In the genomic region with DNA sequence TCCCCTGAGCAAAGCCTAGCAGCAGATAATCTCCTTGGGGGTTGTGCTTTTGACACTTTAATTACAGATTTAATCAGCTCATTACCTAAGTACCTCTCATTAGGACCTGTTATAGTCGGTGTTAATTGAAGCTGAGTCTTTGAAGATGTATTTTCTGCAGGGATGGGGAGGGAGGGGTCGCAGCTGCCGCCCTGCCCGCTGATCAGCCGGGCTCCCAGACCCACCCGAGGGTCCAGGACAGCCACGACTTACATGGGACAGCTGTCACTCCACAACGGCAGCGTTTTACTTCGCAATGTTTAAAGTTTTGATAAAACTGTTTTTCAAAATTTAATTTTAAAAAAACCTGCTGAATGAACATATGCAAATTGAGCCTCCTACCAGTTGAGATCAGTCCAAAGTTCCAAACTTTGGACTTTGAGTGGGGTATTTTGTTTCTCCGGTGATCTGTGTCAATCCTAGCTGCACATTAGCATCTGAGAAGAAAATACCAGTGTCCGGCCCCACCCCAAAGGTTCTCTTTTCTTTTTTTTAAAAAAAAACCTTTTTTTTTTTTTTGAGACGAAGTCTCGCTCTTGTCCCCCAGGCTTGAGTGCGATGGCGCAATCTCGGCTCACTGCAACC, we compare ENCODE assay signal across 23 cellular contexts.
"Had no signal": no experiment of that assay in that cellular context is flagged by ENCODE, and none has a peak within 500 bp of the region (broad histone marks: within the 10 kb centered on the region; RNA-seq: fewer than 3 reads in every experiment).

No MANE protein-coding gene starts in this region.

- H3K36me3 Mint-ChIP-seq: activated CD8-positive, alpha-beta memory T cell treated with anti-CD3 and anti-CD28 coated beads, Interleukin-2, amount 10 ng/mL, durations not matched to agents 7 days and 5 days; activated naive CD4-positive, alpha-beta T cell treated with anti-CD3 and anti-CD28 coated beads, Interleukin-2, amount 10 ng/mL, durations not matched to agents 7 days and 5 days; memory B cell; stimulated activated effector memory CD8-positive, alpha-beta T cell treated with anti-CD3 and anti-CD28 coated beads, Interleukin-12 subunit alpha, Interleukin-12 subunit beta, amount 100 ng/mL, for 72 hours had no signal

- H3K27ac Mint-ChIP-seq: activated CD4-positive, alpha-beta T cell treated with anti-CD3 and anti-CD28 coated beads, Interleukin-2, amount 10 ng/mL, durations not matched to agents 7 days and 5 days; activated CD8-positive, alpha-beta memory T cell treated with anti-CD3 and anti-CD28 coated beads, Interleukin-2, amount 10 ng/mL, durations not matched to agents 7 days and 5 days; activated CD8-positive, alpha-beta T cell treated with anti-CD3 and anti-CD28 coated beads for 36 hours; activated naive CD4-positive, alpha-beta T cell treated with anti-CD3 and anti-CD28 coated beads, Interleukin-2, amount 10 ng/mL, durations not matched to agents 7 days and 5 days; effector memory CD8-positive, alpha-beta T cell; memory B cell; stimulated activated effector memory CD8-positive, alpha-beta T cell treated with anti-CD3 and anti-CD28 coated beads, Interleukin-12 subunit alpha, Interleukin-12 subunit beta, amount 100 ng/mL, for 72 hours; stimulated activated naive CD8-positive, alpha-beta T cell treated with anti-CD3 and anti-CD28 coated beads, Interleukin-15, amount 100 ng/mL, for 72 hours had no signal

- ATAC-seq: activated CD8-positive, alpha-beta memory T cell treated with anti-CD3 and anti-CD28 coated beads, Interleukin-2, amount 10 ng/mL, durations not matched to agents 7 days and 5 days; activated CD8-positive, alpha-beta T cell treated with anti-CD3 and anti-CD28 coated beads for 36 hours; effector memory CD8-positive, alpha-beta T cell; left ventricle myocardium superior; mucosa of descending colon; stimulated activated effector memory CD8-positive, alpha-beta T cell treated with anti-CD3 and anti-CD28 coated beads, Interleukin-12 subunit alpha, Interleukin-12 subunit beta, amount 100 ng/mL, for 72 hours; stimulated activated naive CD8-positive, alpha-beta T cell treated with anti-CD3 and anti-CD28 coated beads, Interleukin-15, amount 100 ng/mL, for 72 hours had no signal

- DNase-seq: activated CD4-positive, alpha-beta T cell treated with anti-CD3 and anti-CD28 coated beads, Interleukin-2, amount 10 ng/mL, durations not matched to agents 7 days and 5 days; activated CD4-positive, CD25-positive, alpha-beta regulatory T cell treated with anti-CD3 and anti-CD28 coated beads, Interleukin-2, amount 50 U/mL, for 72 hours; activated CD8-positive, alpha-beta memory T cell treated with anti-CD3 and anti-CD28 coated beads, Interleukin-2, amount 10 ng/mL, durations not matched to agents 7 days and 5 days; activated CD8-positive, alpha-beta T cell treated with anti-CD3 and anti-CD28 coated beads for 36 hours; activated effector memory CD4-positive, alpha-beta T cell treated with anti-CD3 and anti-CD28 coated beads, Interleukin-2, amount 50 U/mL, for 16 hours; activated naive CD4-positive, alpha-beta T cell treated with anti-CD3 and anti-CD28 coated beads, Interleukin-2, amount 10 ng/mL, durations not matched to agents 7 days and 5 days; activated T-cell treated with anti-CD3 and anti-CD28 coated beads for 4 hours; brain microvascular endothelial cell; effector memory CD8-positive, alpha-beta T cell; gastrocnemius medialis; hippocampal formation; left ventricle myocardium superior; occipital lobe; stimulated activated CD4-positive, alpha-beta T cell treated with anti-CD3 and anti-CD28 coated beads, Interleukin-12 subunit alpha, Interleukin-12 subunit beta, amount 100 ng/mL, for 4 hours; stimulated activated naive CD8-positive, alpha-beta T cell treated with anti-CD3 and anti-CD28 coated beads, Interleukin-15, amount 100 ng/mL, for 72 hours; T-helper 1 cell; WERI-Rb-1 had no signal

- H3K9me3 Mint-ChIP-seq: activated CD4-positive, alpha-beta T cell treated with anti-CD3 and anti-CD28 coated beads, Interleukin-2, amount 10 ng/mL, durations not matched to agents 7 days and 5 days; activated CD8-positive, alpha-beta T cell treated with anti-CD3 and anti-CD28 coated beads for 36 hours; activated naive CD4-positive, alpha-beta T cell treated with anti-CD3 and anti-CD28 coated beads, Interleukin-2, amount 10 ng/mL, durations not matched to agents 7 days and 5 days; central memory CD8-positive, alpha-beta T cell; effector memory CD8-positive, alpha-beta T cell; memory B cell; stimulated activated effector memory CD8-positive, alpha-beta T cell treated with anti-CD3 and anti-CD28 coated beads, Interleukin-12 subunit alpha, Interleukin-12 subunit beta, amount 100 ng/mL, for 72 hours; stimulated activated naive CD8-positive, alpha-beta T cell treated with anti-CD3 and anti-CD28 coated beads, Interleukin-15, amount 100 ng/mL, for 72 hours had no signal

- H3K27ac ChIP-seq: brain microvascular endothelial cell, esophagus muscularis mucosa, gastrocnemius medialis, tibial artery, WERI-Rb-1 had no signal

- H3K36me3 ChIP-seq: brain microvascular endothelial cell, esophagus muscularis mucosa, gastrocnemius medialis, tibial artery, WERI-Rb-1 had no signal

- H3K4me3 ChIP-seq: esophagus muscularis mucosa, gastrocnemius medialis, mucosa of descending colon, tibial artery had no signal

- H3K27me3 ChIP-seq: brain microvascular endothelial cell, gastrocnemius medialis, tibial artery had no signal

- H3K9me3 ChIP-seq: esophagus muscularis mucosa, gastrocnemius medialis, mucosa of descending colon, tibial artery had no signal

- H3K4me1 ChIP-seq: esophagus muscularis mucosa, gastrocnemius medialis, tibial artery had no signal
